ENCODE assay signal across 2 cellular contexts in genomic region chr17:17186051-17186450, GRCh38.
TF ChIP-seq lines count a peak whose summit lies in the region.

No MANE protein-coding gene starts in this region.

TF ChIP-seq in HEK293, 187 proteins besides CTCF, POLR2A, EP300 and RAD21:
- TF ChIP-seq ZFHX2 (tag by site-specific recombination; conservative IDR thresholded peaks at IDR 0.05): peak; percentile 80
- TF ChIP-seq PBX3 (CRISPR knock-in tag; IDR thresholded peaks at IDR 0.05): no peak
- 0 out of 2 replicates have a peak, but pooled peaks have one; percentile 16 for TF ChIP-seq EGR2 (tag by site-specific recombination; IDR thresholded peaks at IDR 0.05; ENCODE audit: low read depth)
- no peak for TF ChIP-seq ZNF324 (tag by site-specific recombination; IDR thresholded peaks at IDR 0.05)
- TF ChIP-seq SCRT2 (tag by site-specific recombination; IDR thresholded peaks at IDR 0.05): peak; percentile 79
TF ChIP-seq in HEK293: peak in this region for 3.

TF ChIP-seq in SK-N-SH, 30 proteins besides CTCF, POLR2A, EP300 and RAD21:
- TF ChIP-seq FOXM1 (IDR thresholded peaks at IDR 0.05; ENCODE audit: low read depth): no peak
- no peak for TF ChIP-seq TEAD4 (IDR thresholded peaks at IDR 0.05; ENCODE audit: borderline replicate concordance, insufficient read depth)
- no peak for TF ChIP-seq FOSL2 (IDR thresholded peaks at IDR 0.05; ENCODE audit: borderline replicate concordance, low read depth)
- no peak for TF ChIP-seq CHD2 (IDR thresholded peaks at IDR 0.05; ENCODE audit: low read length, partially characterized antibody)
- TF ChIP-seq MAX (IDR thresholded peaks at IDR 0.05; ENCODE audit: low read depth): no peak
- TF ChIP-seq SMC3 (IDR thresholded peaks at IDR 0.05; ENCODE audit: low read depth, low read length): no peak
- no peak for TF ChIP-seq IRF3 (IDR thresholded peaks at IDR 0.05; ENCODE audit: low read depth, low read length)
- TF ChIP-seq GATA2 (CRISPR knock-in tag; IDR thresholded peaks at IDR 0.05): no peak
- TF ChIP-seq PBX3 (IDR thresholded peaks at IDR 0.05): no peak
